In the genomic region with DNA sequence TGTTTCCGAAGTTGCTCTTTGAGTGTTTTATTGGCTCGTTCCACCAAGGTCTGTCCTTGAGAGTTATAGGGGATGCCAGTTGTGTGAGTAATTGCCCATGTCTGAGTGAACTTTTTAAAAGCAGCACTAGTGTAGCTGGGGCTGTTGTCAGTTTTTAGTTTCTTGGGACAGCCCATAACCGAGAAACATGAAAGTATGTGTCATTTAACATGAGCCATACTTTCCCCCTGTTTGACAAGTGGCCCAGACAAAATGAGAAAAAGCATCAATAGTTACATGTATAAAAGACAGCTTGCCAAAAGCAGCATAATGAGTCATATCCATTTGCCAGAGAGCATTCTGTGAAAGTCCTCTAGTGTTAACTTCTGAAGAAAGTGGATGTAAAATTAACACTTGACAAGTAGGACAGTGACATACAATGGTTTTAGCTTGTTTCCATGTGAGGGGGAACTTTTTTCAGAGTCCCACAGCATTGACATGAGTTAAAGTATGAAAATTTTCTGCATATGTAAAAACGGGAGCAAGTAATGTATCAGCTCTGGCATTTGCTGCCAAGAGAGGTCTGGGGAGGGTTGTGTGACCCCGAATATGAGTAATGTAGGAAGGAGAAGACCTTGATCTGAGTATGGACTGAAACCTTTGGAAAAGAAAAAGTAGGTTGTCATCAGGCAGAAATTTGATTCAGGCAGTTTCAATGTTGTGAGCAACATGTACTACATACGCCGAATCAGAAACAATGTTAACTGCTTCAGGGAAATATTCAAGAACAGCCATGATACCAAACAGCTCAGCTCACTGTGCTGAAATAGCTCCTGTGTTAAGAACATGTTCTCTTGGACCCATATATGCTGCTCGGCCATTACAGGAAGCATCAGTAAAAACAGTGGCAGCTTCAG, we compare ENCODE assay signal across 1 cellular context.
A peak's percentile ranks its signal among the peaks of the same experiment; 100 is the strongest.
TF ChIP-seq lines count a peak whose summit lies in the region.

No MANE protein-coding gene starts in this region.

TF ChIP-seq in SK-N-SH, 30 proteins besides CTCF, POLR2A, EP300 and RAD21:
- TF ChIP-seq RXRA (IDR thresholded peaks at IDR 0.05; ENCODE audit: borderline replicate concordance, low read depth) (no peak), JUND (IDR thresholded peaks at IDR 0.05) (0 out of 2 replicates have a peak, but pooled peaks have one; percentile 21), FOXM1 (IDR thresholded peaks at IDR 0.05; ENCODE audit: low read depth) (no peak), NRF1 (IDR thresholded peaks at IDR 0.05; ENCODE audit: low read depth, low read length) (no peak), TEAD4 (IDR thresholded peaks at IDR 0.05; ENCODE audit: borderline replicate concordance, insufficient read depth) (no peak), TCF12 (IDR thresholded peaks at IDR 0.05) (no peak), ELF1 (IDR thresholded peaks at IDR 0.05) (no peak), CHD2 (IDR thresholded peaks at IDR 0.05; ENCODE audit: low read length, partially characterized antibody) (no peak), FOSL2 (IDR thresholded peaks at IDR 0.05; ENCODE audit: borderline replicate concordance, low read depth) (peak; percentile 42; the same call in 1 of the 2 replicates), RFX5 (IDR thresholded peaks at IDR 0.05; ENCODE audit: low read length) (no peak), SIN3A (IDR thresholded peaks at IDR 0.05; ENCODE audit: borderline replicate concordance, low read depth, low read length) (no peak), RCOR1 (IDR thresholded peaks at IDR 0.05; ENCODE audit: low read length) (no peak)
- TF ChIP-seq, protein P1, sequence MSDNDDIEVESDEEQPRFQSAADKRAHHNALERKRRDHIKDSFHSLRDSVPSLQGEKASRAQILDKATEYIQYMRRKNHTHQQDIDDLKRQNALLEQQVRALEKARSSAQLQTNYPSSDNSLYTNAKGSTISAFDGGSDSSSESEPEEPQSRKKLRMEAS (IDR thresholded peaks at IDR 0.05; ENCODE audit: low read depth) = 0 out of 2 replicates have a peak, but pooled peaks have one; percentile 29
- TF ChIP-seq, protein P2, sequence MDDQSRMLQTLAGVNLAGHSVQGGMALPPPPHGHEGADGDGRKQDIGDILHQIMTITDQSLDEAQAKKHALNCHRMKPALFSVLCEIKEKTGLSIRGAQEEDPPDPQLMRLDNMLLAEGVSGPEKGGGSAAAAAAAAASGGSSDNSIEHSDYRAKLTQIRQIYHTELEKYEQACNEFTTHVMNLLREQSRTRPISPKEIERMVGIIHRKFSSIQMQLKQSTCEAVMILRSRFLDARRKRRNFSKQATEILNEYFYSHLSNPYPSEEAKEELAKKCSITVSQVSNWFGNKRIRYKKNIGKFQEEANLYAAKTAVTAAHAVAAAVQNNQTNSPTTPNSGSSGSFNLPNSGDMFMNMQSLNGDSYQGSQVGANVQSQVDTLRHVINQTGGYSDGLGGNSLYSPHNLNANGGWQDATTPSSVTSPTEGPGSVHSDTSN (IDR thresholded peaks at IDR 0.05) = peak; percentile 82
- TF ChIP-seq, protein P3, sequence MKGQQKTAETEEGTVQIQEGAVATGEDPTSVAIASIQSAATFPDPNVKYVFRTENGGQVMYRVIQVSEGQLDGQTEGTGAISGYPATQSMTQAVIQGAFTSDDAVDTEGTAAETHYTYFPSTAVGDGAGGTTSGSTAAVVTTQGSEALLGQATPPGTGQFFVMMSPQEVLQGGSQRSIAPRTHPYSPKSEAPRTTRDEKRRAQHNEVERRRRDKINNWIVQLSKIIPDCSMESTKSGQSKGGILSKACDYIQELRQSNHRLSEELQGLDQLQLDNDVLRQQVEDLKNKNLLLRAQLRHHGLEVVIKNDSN (IDR thresholded peaks at IDR 0.05; ENCODE audit: borderline replicate concordance, low read depth) = no peak
